8 cellular contexts compared by ENCODE assay signal in the genomic region with DNA sequence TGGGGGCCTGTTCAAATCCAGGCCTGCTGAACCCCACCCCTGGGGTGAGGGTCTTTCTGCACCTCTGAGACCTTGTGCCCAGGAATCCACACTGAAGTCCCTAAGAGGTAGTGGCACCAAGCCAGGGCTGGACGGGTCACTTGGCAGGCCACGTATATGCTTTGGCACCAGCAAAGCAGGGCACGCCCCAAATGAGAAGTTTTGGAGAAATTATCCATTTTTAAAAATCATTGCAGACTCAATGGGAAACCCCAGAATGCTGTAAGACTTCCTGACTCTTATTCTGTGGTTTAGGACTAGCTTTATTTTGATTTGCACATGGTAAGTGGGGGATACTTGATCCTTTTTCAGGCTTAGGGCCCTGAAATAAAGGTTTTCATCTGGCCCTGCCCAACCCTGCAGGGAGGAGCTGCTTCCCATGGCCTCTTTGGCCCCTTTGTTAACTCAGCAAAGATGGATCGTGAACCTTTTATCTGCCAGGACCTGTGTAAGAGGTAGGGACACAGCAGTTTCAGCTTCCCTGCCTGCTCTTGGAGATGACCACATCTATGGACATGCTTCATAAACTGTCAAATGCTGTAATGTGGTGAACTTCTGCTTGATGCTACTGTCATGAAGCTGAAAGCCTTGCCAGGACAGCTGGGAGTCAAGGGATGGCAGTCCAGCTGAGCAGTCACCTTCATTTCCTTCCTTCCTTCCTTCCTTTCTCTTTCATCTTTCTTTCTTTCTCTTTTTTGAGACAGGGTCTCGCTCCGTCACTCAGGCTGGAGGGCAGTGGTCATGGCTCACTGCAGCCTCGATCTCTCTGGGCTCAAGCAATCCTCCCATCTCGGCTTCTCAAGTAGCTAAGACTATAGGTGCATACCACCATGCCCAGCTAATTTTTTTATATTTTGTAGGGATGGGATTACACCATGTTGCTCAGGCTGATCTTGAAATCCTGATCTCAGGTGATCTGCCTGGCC.
DNase-seq lines count a peak whose midpoint lies in the region; TF ChIP-seq lines count a peak whose summit lies in the region.

No MANE protein-coding gene starts in this region.

- DNase-seq in cardiac fibroblast (ENCODE audit: low read depth in 2 of 2): peak; percentile 54 to 91
- DNase-seq in left kidney (ENCODE audit: low read depth, low spot score): peak; percentile 79
- DNase-seq in activated CD4-positive, alpha-beta T cell treated with anti-CD3 and anti-CD28 coated beads, Interleukin-2, amount 10 ng/mL, durations not matched to agents 24 days and 14 days: no peak
- DNase-seq in HUDEP-2 (lab: John Stamatoyannopoulos, UW; ENCODE audit: unreplicated experiment in 76 of 76): no peak
- DNase-seq in T-helper 9 cell: no peak
- no peak for DNase-seq in T-helper 2 cell treated with Interferon-gamma antibody and Interleukin-4, amounts not matched to agents 5 μg/mL and 100 μg/mL, for 36 hours (ENCODE audit: low spot score)

- H3K27me3 Mint-ChIP-seq in activated CD4-positive, alpha-beta T cell treated with anti-CD3 and anti-CD28 coated beads, Interleukin-2, amount 10 ng/mL, durations not matched to agents 24 days and 14 days: no peaks in the 10 kb centered on the region
- no peaks in the 10 kb centered on the region for H3K27me3 Mint-ChIP-seq in T-helper 2 cell treated with Interferon-gamma antibody and Interleukin-4, amounts not matched to agents 5 μg/mL and 100 μg/mL, for 36 hours (ENCODE audit: low read depth)

- peak overlapping the region; percentile 48; the same call in 1 of the 2 replicates for H3K27ac ChIP-seq in HUES64 (ENCODE audit: low read depth, low read length)
- H3K27ac ChIP-seq in subcutaneous abdominal adipose tissue (ENCODE audit: low read depth, low read length): peak overlapping the region; percentile 89

- H3K4me1 Mint-ChIP-seq in activated CD4-positive, alpha-beta T cell treated with anti-CD3 and anti-CD28 coated beads, Interleukin-2, amount 10 ng/mL, durations not matched to agents 24 days and 14 days: peaks cover 15% of the 10 kb centered on the region
- H3K4me1 Mint-ChIP-seq in T-helper 2 cell treated with Interferon-gamma antibody and Interleukin-4, amounts not matched to agents 5 μg/mL and 100 μg/mL, for 36 hours (ENCODE audit: low read depth): peaks cover 8% of the 10 kb centered on the region

- intact Hi-C loops in activated CD4-positive, alpha-beta T cell treated with anti-CD3 and anti-CD28 coated beads, Interleukin-2, amount 10 ng/mL, durations not matched to agents 24 days and 14 days (cut with micrococcal nuclease): no loop called here

- H3K36me3 Mint-ChIP-seq in activated CD4-positive, alpha-beta T cell treated with anti-CD3 and anti-CD28 coated beads, Interleukin-2, amount 10 ng/mL, durations not matched to agents 24 days and 14 days (ENCODE audit: low read depth): no peaks in the 10 kb centered on the region
- no peaks in the 10 kb centered on the region for H3K36me3 Mint-ChIP-seq in T-helper 2 cell treated with Interferon-gamma antibody and Interleukin-4, amounts not matched to agents 5 μg/mL and 100 μg/mL, for 36 hours (ENCODE audit: low read depth)

- no peaks in the 10 kb centered on the region for H3K9me3 ChIP-seq in HUES64 (ENCODE audit: insufficient read depth, low read depth, low read length)
- H3K9me3 ChIP-seq in subcutaneous abdominal adipose tissue (ENCODE audit: control insufficient read depth in 5 of 5, low read length in 5 of 5): no peaks in the 10 kb centered on the region

- no peak for TF ChIP-seq CTCF in cardiac fibroblast (IDR thresholded peaks at IDR 0.05; ENCODE audit: low read depth, low read length)

- H3K36me3 ChIP-seq in HUES64 (ENCODE audit: insufficient read depth, low read length) (no peaks in the 10 kb centered on the region), subcutaneous abdominal adipose tissue (ENCODE audit: control insufficient read depth in 5 of 5, insufficient read depth in 5 of 5, low read length in 5 of 5) (peaks cover 0 to 3% (median 0%) of the 10 kb centered on the region in 5 donors)

- no peak overlapping the region for H3K4me3 Mint-ChIP-seq in activated CD4-positive, alpha-beta T cell treated with anti-CD3 and anti-CD28 coated beads, Interleukin-2, amount 10 ng/mL, durations not matched to agents 24 days and 14 days
- H3K4me3 Mint-ChIP-seq in T-helper 2 cell treated with Interferon-gamma antibody and Interleukin-4, amounts not matched to agents 5 μg/mL and 100 μg/mL, for 36 hours: no peak overlapping the region

- 88% methylated on average over 8 of the region's 8 CpGs for WGBS in HUES64

- H3K27me3 ChIP-seq in HUES64 (ENCODE audit: insufficient read depth, low read length): no peaks in the 10 kb centered on the region
- H3K27me3 ChIP-seq in subcutaneous abdominal adipose tissue (ENCODE audit: control insufficient read depth in 5 of 5, insufficient read depth in 4 of 5, low read length in 5 of 5): no peaks in the 10 kb centered on the region

- H3K4me3 ChIP-seq in HUES64 (ENCODE audit: low read length) (no peak overlapping the region), cardiac fibroblast (replicated peaks in 1 of 2; ENCODE audit: low read depth in 2 of 2, low read length in 2 of 2) (no peak overlapping the region), subcutaneous abdominal adipose tissue (ENCODE audit: low read depth in 1 of 5, low read length in 5 of 5) (peak overlapping the region in 1 of 5 donors; percentile 3)

- H3K4me1 ChIP-seq in HUES64 (ENCODE audit: insufficient read depth, low read length) (peaks cover 32% of the 10 kb centered on the region), subcutaneous abdominal adipose tissue (ENCODE audit: control insufficient read depth in 5 of 5, insufficient read depth in 5 of 5, low read length in 5 of 5) (peaks cover 37 to 75% (median 59%) of the 10 kb centered on the region in 5 donors)

- H3K9ac ChIP-seq in HUES64 (ENCODE audit: low read depth, low read length) (no peak overlapping the region), subcutaneous abdominal adipose tissue (ENCODE audit: low read length in 5 of 5) (peak overlapping the region in 3 of 5 donors; percentile 21 to 46 (median 32))

- H3K9me3 Mint-ChIP-seq in activated CD4-positive, alpha-beta T cell treated with anti-CD3 and anti-CD28 coated beads, Interleukin-2, amount 10 ng/mL, durations not matched to agents 24 days and 14 days: no peaks in the 10 kb centered on the region
- no peaks in the 10 kb centered on the region for H3K9me3 Mint-ChIP-seq in T-helper 2 cell treated with Interferon-gamma antibody and Interleukin-4, amounts not matched to agents 5 μg/mL and 100 μg/mL, for 36 hours

- no peak overlapping the region for H3K27ac Mint-ChIP-seq in activated CD4-positive, alpha-beta T cell treated with anti-CD3 and anti-CD28 coated beads, Interleukin-2, amount 10 ng/mL, durations not matched to agents 24 days and 14 days
- no peak overlapping the region for H3K27ac Mint-ChIP-seq in T-helper 2 cell treated with Interferon-gamma antibody and Interleukin-4, amounts not matched to agents 5 μg/mL and 100 μg/mL, for 36 hours

Comparison
In these comparisons a context has a peak if more than half of its experiments do, and no peak if none do; other contexts are left out.
1. DNase-seq: peak in cardiac fibroblast (2 of 2) and left kidney (single experiment); none in activated CD4-positive, alpha-beta T cell treated with anti-CD3 and anti-CD28 coated beads, Interleukin-2, amount 10 ng/mL, durations not matched to agents 24 days and 14 days (single experiment), HUDEP-2 (0 of 76), T-helper 9 cell (single experiment) and T-helper 2 cell treated with Interferon-gamma antibody and Interleukin-4, amounts not matched to agents 5 μg/mL and 100 μg/mL, for 36 hours (single experiment).